ENCODE assay signal across 8 cellular contexts in genomic region chr10:1057106-1057657, GRCh38. TPM values are rescaled to one million over a fixed set of nuclear protein-coding genes. Genes with fewer than 3 reads are reported as not detected.
A peak's percentile ranks its signal among the peaks of the same experiment; 100 is the strongest.
DNase-seq lines count a peak whose midpoint lies in the region; ATAC-seq, FAIRE-seq and TF ChIP-seq lines count a peak whose summit lies in the region.

No MANE protein-coding gene starts in this region.

- H3K27me3 ChIP-seq in HL-60 (ENCODE audit: insufficient read depth, poor library complexity, severe bottlenecking) (no peaks in the 10 kb centered on the region), hepatocyte (no peaks in the 10 kb centered on the region), small intestine (ENCODE audit: control insufficient read depth in 2 of 2, insufficient read depth in 2 of 2, low read length in 2 of 2) (no peaks in the 10 kb centered on the region)

- FAIRE-seq in small intestine (lab: Jason Lieb, UNC): no peak

- H3K9me3 ChIP-seq in hepatocyte (ENCODE audit: low read depth) (no peaks in the 10 kb centered on the region), small intestine (ENCODE audit: control insufficient read depth, low read depth) (no peaks in the 10 kb centered on the region)

- H3K4me1 ChIP-seq in hepatocyte (ENCODE audit: insufficient read depth) (peaks cover 25% of the 10 kb centered on the region), small intestine (ENCODE audit: control insufficient read depth in 2 of 2, insufficient read depth in 1 of 2, low read depth in 1 of 2, low read length in 1 of 2) (peaks cover 3 to 7% of the 10 kb centered on the region in 2 donors)

- H3K27ac ChIP-seq in HL-60 (replicated peaks) (peak overlapping the region; percentile 94), hepatocyte (peak overlapping the region; percentile 100), small intestine (ENCODE audit: low read depth in 1 of 2, low read length in 1 of 2) (peak overlapping the region; percentile 91 to 100)

- H3K79me2 ChIP-seq in hepatocyte: peaks cover 94% of the 10 kb centered on the region

- H3K36me3 Mint-ChIP-seq in activated naive CD4-positive, alpha-beta T cell treated with anti-CD3 and anti-CD28 coated beads, Interleukin-2, amount 50 U/mL, for 72 hours: peaks cover 24 to 33% of the 10 kb centered on the region in 2 donors

- peaks cover 13% of the 10 kb centered on the region for H4K20me1 ChIP-seq in hepatocyte (ENCODE audit: insufficient read depth, poor library complexity, severe bottlenecking)

- under 1% methylated on average over 21 of the region's 26 CpGs for WGBS in hepatocyte (ENCODE audit: low lambda C conversion rate, missing lambda C conversion rate)
- 1% methylated on average over 19 to 26 of the region's 26 CpGs for WGBS in small intestine, 3 donors

- H2AFZ ChIP-seq in hepatocyte: peak overlapping the region; percentile 60

- peak overlapping the region; percentile 94 to 99 for H3K27ac Mint-ChIP-seq in activated naive CD4-positive, alpha-beta T cell treated with anti-CD3 and anti-CD28 coated beads, Interleukin-2, amount 50 U/mL, for 72 hours

- peak overlapping the region; percentile 92 for H3K4me2 ChIP-seq in hepatocyte

- TF ChIP-seq CTCF in HL-60 (IDR thresholded peaks at IDR 0.05; ENCODE audit: insufficient read depth, low read length): no peak
- no peak for TF ChIP-seq CTCF in hepatocyte (IDR thresholded peaks at IDR 0.05; ENCODE audit: poor library complexity)

- peak; percentile 29 for ATAC-seq in GM18511 (IDR thresholded peaks at IDR 0.05; ENCODE audit: unreplicated experiment)
- ATAC-seq in activated naive CD4-positive, alpha-beta T cell treated with anti-CD3 and anti-CD28 coated beads, Interleukin-2, amount 50 U/mL, for 72 hours: peak in 1 of 2 donors; percentile 8

- H3K9me2 ChIP-seq in hepatocyte (replicated peaks; ENCODE audit: insufficient read depth): no peaks in the 10 kb centered on the region

- peak overlapping the region; percentile 95 for H3K4me3 ChIP-seq in HL-60 (replicated peaks; ENCODE audit: insufficient read depth, low read length)
- peak overlapping the region; percentile 99 for H3K4me3 ChIP-seq in hepatocyte
- H3K4me3 ChIP-seq in small intestine (ENCODE audit: low read depth in 1 of 2, low read length in 2 of 2): peak overlapping the region; percentile 70 to 95

- H3K36me3 ChIP-seq in hepatocyte (replicated peaks; ENCODE audit: insufficient read depth, low read depth) (no peaks in the 10 kb centered on the region), small intestine (ENCODE audit: control insufficient read depth in 2 of 2, insufficient read depth in 2 of 2, low read length in 2 of 2) (no peaks in the 10 kb centered on the region)

- no peaks in the 10 kb centered on the region for H3K9me3 Mint-ChIP-seq in activated naive CD4-positive, alpha-beta T cell treated with anti-CD3 and anti-CD28 coated beads, Interleukin-2, amount 50 U/mL, for 72 hours

- DNase-seq in HL-60 (ENCODE audit: low read depth in 1 of 2, low spot score in 1 of 2): peak in 1 of 2 experiments; percentile 49
- no peak for DNase-seq in activated naive CD4-positive, alpha-beta T cell treated with anti-CD3 and anti-CD28 coated beads, Interleukin-2, amount 50 U/mL, for 72 hours (ENCODE audit: low spot score in 2 of 2)
- no peak for DNase-seq in hepatocyte (ENCODE audit: low spot score)
- DNase-seq in small intestine: peak; percentile 20
- DNase-seq in NCI-H1930 (lab: John Stamatoyannopoulos, UW): no peak
- no peak for DNase-seq in 8988T
- DNase-seq in NCI-H2196 treated with DMSO at 0.1 percent for 48 hours (lab: John Stamatoyannopoulos, UW; ENCODE audit: unreplicated experiment): no peak

RNA-seq across cellular contexts. Expression of gene WDR37, which starts 1.0 kb away (rescaled TPM):
- total RNA-seq in activated naive CD4-positive, alpha-beta T cell treated with anti-CD3 and anti-CD28 coated beads, Interleukin-2, amount 50 U/mL, for 72 hours: 10 to 100 TPM; 21.2 to 31.5 TPM
- 12.3 and 15.2 TPM in 2 replicates for total RNA-seq in hepatocyte
- polyA plus RNA-seq in hepatocyte: 8.6 and 13.2 TPM in 2 replicates
- polyA plus RNA-seq in small intestine: 1 to 10 TPM; 6.8 to 7.9 (median 7.6) TPM

RNA-seq across cellular contexts. Expression of gene IDI1, which starts 8.3 kb away (rescaled TPM):
- total RNA-seq in activated naive CD4-positive, alpha-beta T cell treated with anti-CD3 and anti-CD28 coated beads, Interleukin-2, amount 50 U/mL, for 72 hours: 10 to 100 TPM; 52.6 to 81.1 TPM
- total RNA-seq in hepatocyte: 270 and 303 TPM in 2 replicates
- 214 and 228 TPM in 2 replicates for polyA plus RNA-seq in hepatocyte
- polyA plus RNA-seq in small intestine: 10 to 100 TPM; 37.8 to 79.5 (median 44.7) TPM

RNA-seq across cellular contexts. Expression of gene IDI2, which starts 31.5 kb away (rescaled TPM):
- not detected for total RNA-seq in activated naive CD4-positive, alpha-beta T cell treated with anti-CD3 and anti-CD28 coated beads, Interleukin-2, amount 50 U/mL, for 72 hours
- total RNA-seq in hepatocyte: 0.33 TPM in 1 of 2 replicates, not detected in the other
- polyA plus RNA-seq in hepatocyte (0.29 TPM in 1 of 2 replicates, not detected in the other), small intestine (under 1 TPM in 1 of 3 donors, not detected in 2; 0.03 TPM)
